1 cellular context compared by ENCODE assay signal in genomic region chr4:173958445-173958844, GRCh38.
TF ChIP-seq lines count a peak whose summit lies in the region.

No MANE protein-coding gene starts in this region.

TF ChIP-seq in SK-N-SH treated with all-trans-retinoic acid at 6 μM for 48 hours, 23 proteins besides CTCF, POLR2A, EP300 and RAD21 (continued from another document):
- TF ChIP-seq ARNTL (CRISPR knock-in tag; IDR thresholded peaks at IDR 0.05; ENCODE audit: borderline replicate concordance, low read depth) (no peak), ISL1 (CRISPR knock-in tag; IDR thresholded peaks at IDR 0.05) (peak; percentile 64), GLIS3 (CRISPR knock-in tag; IDR thresholded peaks at IDR 0.05) (no peak), ESRRG (CRISPR knock-in tag; IDR thresholded peaks at IDR 0.05) (no peak)
